Comparison of ENCODE assay signal across 15 cellular contexts in genomic region chr7:156180451-156181229, GRCh38.
DNase-seq lines count a peak whose midpoint lies in the region; ATAC-seq, FAIRE-seq and TF ChIP-seq lines count a peak whose summit lies in the region.
"Had no signal": no experiment of that assay in that cellular context is flagged by ENCODE, and none has a peak within 500 bp of the region (broad histone marks: within the 10 kb centered on the region; RNA-seq: fewer than 3 reads in every experiment).

No MANE protein-coding gene starts in this region.

- no peak overlapping the region for H3K4me2 ChIP-seq in H1 (ENCODE audit: insufficient read depth in 1 of 2, low read depth in 2 of 2, low read length in 2 of 2)

- no peak for TF ChIP-seq CTCF in H1 (IDR thresholded peaks at IDR 0.05; ENCODE audit: control extremely low read depth in 1 of 3, insufficient read depth in 1 of 3, low read depth in 1 of 3, low read length in 3 of 3)
- TF ChIP-seq CTCF in uterus (IDR thresholded peaks at IDR 0.05): no peak

- H3K4me3 ChIP-seq in H1 (ENCODE audit: extremely low read depth in 1 of 4, insufficient read depth in 2 of 4, low read depth in 3 of 4, low read length in 4 of 4) (no peak overlapping the region), uterus (no peak overlapping the region)
- H3K4me3 ChIP-seq in effector memory CD4-positive, alpha-beta T cell (ENCODE audit: insufficient read depth, low read depth, low read length, poor library complexity, severe bottlenecking): no peak overlapping the region
- H3K4me3 ChIP-seq: HAP-1 had no signal

- H2BK5ac ChIP-seq in H1 (ENCODE audit: low read depth, low read length): no peak overlapping the region

- H3K23me2 ChIP-seq in H1 (ENCODE audit: low read depth, low read length): no peaks in the 10 kb centered on the region

- no peak overlapping the region for H2BK12ac ChIP-seq in H1 (ENCODE audit: low read depth, low read length)

- no peak overlapping the region for H3K18ac ChIP-seq in H1 (ENCODE audit: extremely low read depth, low read length)

- H4K91ac ChIP-seq in H1 (replicated peaks; ENCODE audit: insufficient read length, low read length): no peak overlapping the region

- H4K20me1 ChIP-seq in H1 (replicated peaks in 1 of 2; ENCODE audit: control insufficient read depth in 1 of 2, insufficient read depth in 2 of 2, low read length in 2 of 2): no peaks in the 10 kb centered on the region

- 0 out of 2 replicates have a peak overlapping the region, but pooled peaks have one; percentile 3 for H4K8ac ChIP-seq in H1 (ENCODE audit: extremely low read depth, insufficient read depth, low read length)

- H3K4me1 ChIP-seq in H1 (replicated peaks in 1 of 4; ENCODE audit: control insufficient read depth in 3 of 4, insufficient read depth in 4 of 4, low read length in 3 of 4) (no peaks in the 10 kb centered on the region), uterus (no peaks in the 10 kb centered on the region)
- H3K4me1 ChIP-seq in effector memory CD4-positive, alpha-beta T cell (ENCODE audit: control insufficient read depth, insufficient read depth, low read length, poor library complexity, severe bottlenecking): no peaks in the 10 kb centered on the region
- H3K4me1 ChIP-seq: HAP-1 had no signal

- DNase-seq in H1 (ENCODE audit: low read depth in 1 of 2, low spot score in 2 of 2) (no peak), left lobe of liver (ENCODE audit: low spot score) (peak; percentile 18), sciatic nerve (ENCODE audit: low spot score) (peak; percentile 40), uterus (no peak)
- DNase-seq in effector memory CD4-positive, alpha-beta T cell: no peak
- DNase-seq: CD8-positive, alpha-beta T cell; COR-L47; DND-41; GDM1; GOT3 had no signal

- no peak overlapping the region for H3K23ac ChIP-seq in H1 (ENCODE audit: insufficient read length)

- no peak overlapping the region for H3K9ac ChIP-seq in H1 (replicated peaks in 1 of 4; ENCODE audit: extremely low read depth in 1 of 4, low read depth in 3 of 4, low read length in 3 of 4)

- no peak overlapping the region for H2AFZ ChIP-seq in H1 (ENCODE audit: low read length)

- CTCF ChIA-PET in H1 (lab: Charles Lee; ENCODE audit: partially characterized antibody): interaction anchor here (1.6 kb wide), 1 partner anchor 10 kb away, joined by 4 read pairs; no protein-coding TSS in a partner anchor

- H3K27ac ChIP-seq in H1 (ENCODE audit: low read depth, low read length) (no peak overlapping the region), uterus (no peak overlapping the region)
- H3K27ac ChIP-seq in effector memory CD4-positive, alpha-beta T cell (ENCODE audit: insufficient read depth, low read length, poor library complexity, severe bottlenecking): no peak overlapping the region

- H2BK15ac ChIP-seq in H1 (ENCODE audit: low read length): no peak overlapping the region

- no peak overlapping the region for H3K14ac ChIP-seq in H1 (ENCODE audit: insufficient read length)

- H3K36me3 ChIP-seq in H1 (ENCODE audit: control insufficient read depth in 2 of 4, insufficient read depth in 4 of 4, low read length in 3 of 4) (no peaks in the 10 kb centered on the region), uterus (no peaks in the 10 kb centered on the region)
- no peaks in the 10 kb centered on the region for H3K36me3 ChIP-seq in effector memory CD4-positive, alpha-beta T cell (ENCODE audit: control insufficient read depth, insufficient read depth, low read length)
- H3K36me3 ChIP-seq: HAP-1 had no signal

- H3K9me3 ChIP-seq in H1 (ENCODE audit: insufficient read depth in 2 of 2, low read depth in 1 of 2, low read length in 1 of 2) (peaks cover 3 to 8% of the 10 kb centered on the region in 2 experiments; a peak in 1 of 4 replicates), uterus (no peaks in the 10 kb centered on the region)
- H3K9me3 ChIP-seq in effector memory CD4-positive, alpha-beta T cell (ENCODE audit: control insufficient read depth, low read length): no peaks in the 10 kb centered on the region
- H3K9me3 ChIP-seq: HAP-1 had no signal

- H3K79me2 ChIP-seq in H1 (ENCODE audit: control insufficient read depth in 1 of 2, insufficient read depth in 2 of 2, low read length in 2 of 2): no peaks in the 10 kb centered on the region

- no peak overlapping the region for H4K5ac ChIP-seq in H1 (ENCODE audit: insufficient read length, low read depth, low read length)

- no peak overlapping the region for H2BK120ac ChIP-seq in H1 (replicated peaks; ENCODE audit: low read depth, low read length)

- no peak overlapping the region for H2BK20ac ChIP-seq in H1 (ENCODE audit: low read length)

- no peak overlapping the region for H3K56ac ChIP-seq in H1 (replicated peaks; ENCODE audit: insufficient read length, low read depth, low read length)

- TF ChIP-seq POLR2A in H1 (IDR thresholded peaks at IDR 0.05; ENCODE audit: control extremely low read depth in 1 of 2, low read depth in 2 of 2, low read length in 2 of 2) (no peak), uterus (IDR thresholded peaks at IDR 0.05) (no peak)

- TF ChIP-seq RAD21 in H1 (IDR thresholded peaks at IDR 0.05 in 1 of 2, conservative IDR thresholded peaks at IDR 0.05 in 1 of 2; ENCODE audit: low read depth in 2 of 2, low read length in 2 of 2): no peak

- H2AK5ac ChIP-seq in H1 (ENCODE audit: low read depth, low read length): no peak overlapping the region

- no peak overlapping the region for H3K4ac ChIP-seq in H1 (replicated peaks; ENCODE audit: insufficient read length, low read depth, low read length)

- H3K27me3 ChIP-seq in H1 (replicated peaks in 1 of 4; ENCODE audit: control insufficient read depth in 3 of 4, extremely low read depth in 1 of 4, insufficient read depth in 3 of 4, low read length in 3 of 4) (no peaks in the 10 kb centered on the region; a peak in 1 of 7 replicates), uterus (no peaks in the 10 kb centered on the region)
- H3K27me3 ChIP-seq in effector memory CD4-positive, alpha-beta T cell (replicated peaks; ENCODE audit: control insufficient read depth, insufficient read depth, low read length, poor library complexity, severe bottlenecking): no peaks in the 10 kb centered on the region

- H3K79me1 ChIP-seq in H1 (ENCODE audit: low read depth, low read length): no peaks in the 10 kb centered on the region

- POLR2A ChIA-PET in H1 (lab: Charles Lee; ENCODE audit: partially characterized antibody): no interaction called here

- ATAC-seq in left lobe of liver (no peak), sciatic nerve (no peak), GM18909 (IDR thresholded peaks at IDR 0.05; ENCODE audit: poor library complexity, unreplicated experiment) (no peak)
- ATAC-seq: CD8-positive, alpha-beta T cell had no signal

- no peak for FAIRE-seq in H1 (lab: Jason Lieb, UNC)
- FAIRE-seq: D721Med, GM12892, GM19239 had no signal

- 86% methylated on average over 12 of the region's 13 CpGs; no CpG with 5 or more reads in 1 of the 2 experiments for WGBS in H1 (ENCODE audit: extremely low coverage in 1 of 2, insufficient coverage in 1 of 2, insufficient read length in 1 of 2, insufficient replicate concordance in 2 of 2, low coverage in 1 of 2, low lambda C conversion rate in 2 of 2, missing lambda C conversion rate in 1 of 2), 2 experiments

- intact Hi-C loops in sciatic nerve (cut with DNase I): no loop called here
- intact Hi-C loops in uterus (cut with DNase I; ENCODE audit: low total_unique reads): no loop called here

- TF ChIP-seq EP300 in H1 (IDR thresholded peaks at IDR 0.05; ENCODE audit: borderline replicate concordance in 1 of 2, low read depth in 2 of 2, low read length in 2 of 2): no peak

TF ChIP-seq in H1, 55 proteins besides CTCF, POLR2A, EP300 and RAD21:
- no peak for TF ChIP-seq SRF (IDR thresholded peaks at IDR 0.05; ENCODE audit: low read depth, low read length)
- TF ChIP-seq RXRA (IDR thresholded peaks at IDR 0.05; ENCODE audit: insufficient read depth, low read depth, low read length): no peak
- TF ChIP-seq HDAC2 (IDR thresholded peaks at IDR 0.05; ENCODE audit: borderline replicate concordance in 1 of 2, low read depth in 2 of 2, low read length in 2 of 2): no peak
- no peak for TF ChIP-seq BRCA1 (IDR thresholded peaks at IDR 0.05; ENCODE audit: low read depth, low read length)
- no peak for TF ChIP-seq CEBPB (IDR thresholded peaks at IDR 0.05; ENCODE audit: low read depth, low read length)
- no peak for TF ChIP-seq ZNF274 (IDR thresholded peaks at IDR 0.05; ENCODE audit: borderline replicate concordance, extremely low read depth, low read length)
- TF ChIP-seq FOSL1 (IDR thresholded peaks at IDR 0.05; ENCODE audit: insufficient read depth, low read depth, low read length): no peak
TF ChIP-seq in H1: peak in this region for 0.

Comparison
In these comparisons a context has a peak if more than half of its experiments do, and no peak if none do; other contexts are left out.
1. DNase-seq: peak in left lobe of liver (single experiment) and sciatic nerve (single experiment); none in H1 (0 of 2), effector memory CD4-positive, alpha-beta T cell (0 of 3) and uterus (0 of 2).